ENCODE assay signal across 19 cellular contexts in genomic region chr7:110557-111232, GRCh38.
"Had no signal": no experiment of that assay in that cellular context is flagged by ENCODE, and none has a peak within 500 bp of the region (broad histone marks: within the 10 kb centered on the region; RNA-seq: fewer than 3 reads in every experiment).

No MANE protein-coding gene starts in this region.

- H3K4me1 ChIP-seq: colonic mucosa, foreskin keratinocyte, psoas muscle, tibial artery had no signal

- H3K36me3 ChIP-seq: colonic mucosa, spleen, tibial artery had no signal

- H3K4me3 Mint-ChIP-seq: effector memory CD8-positive, alpha-beta T cell; natural killer cell treated with Interleukin-12 subunit alpha and Interleukin-12 subunit beta and Interleukin-15 and Interleukin-18, amount 100 ng/mL, for 72 hours; stimulated activated memory B cell treated with anti-CD40 and anti-IgM and Interleukin-4, amounts not matched to agents 10 μg/mL and 1 μg/mL and 100 μg/mL, for 72 hours; stimulated activated naive CD8-positive, alpha-beta T cell treated with anti-CD3 and anti-CD28 coated beads, Interleukin-15, Interleukin-2, amounts not matched to agents 100 ng/mL and 50 ng/mL, for 24 hours had no signal

- H3K9me3 ChIP-seq: colonic mucosa, mucosa of descending colon had no signal

- H2AFZ ChIP-seq: hepatocyte had no signal

- H3K4me3 ChIP-seq: colonic mucosa, dorsolateral prefrontal cortex, hepatocyte, mucosa of descending colon, psoas muscle, spleen, tibial artery had no signal

- DNase-seq: caudate nucleus; colonic mucosa; dorsolateral prefrontal cortex; effector memory CD8-positive, alpha-beta T cell; foreskin keratinocyte; head of caudate nucleus; mammary epithelial cell; mucosa of descending colon; psoas muscle; retina; spleen; stimulated activated CD4-positive, alpha-beta T cell treated with anti-CD3 and anti-CD28 coated beads, Interleukin-15, amount 100 ng/mL, for 24 hours; stimulated activated CD4-positive, alpha-beta T cell treated with anti-CD3 and anti-CD28 coated beads, Interleukin-1b, Interleukin-23, amount 100 ng/mL, for 48 hours; stimulated activated CD4-positive, alpha-beta T cell treated with anti-CD3 and anti-CD28 coated beads, Interleukin-4, amount 100 ng/mL, for 24 hours had no signal

- H3K4me2 ChIP-seq: hepatocyte had no signal

- H3K27ac ChIP-seq: colonic mucosa, dorsolateral prefrontal cortex, foreskin keratinocyte, hepatocyte, psoas muscle, spleen, tibial artery had no signal

- H3K27me3 ChIP-seq: colonic mucosa, dorsolateral prefrontal cortex, hepatocyte had no signal

- H3K27ac Mint-ChIP-seq: effector memory CD8-positive, alpha-beta T cell; natural killer cell treated with Interleukin-12 subunit alpha and Interleukin-12 subunit beta and Interleukin-15 and Interleukin-18, amount 100 ng/mL, for 72 hours; stimulated activated memory B cell treated with anti-CD40 and anti-IgM and Interleukin-4, amounts not matched to agents 10 μg/mL and 1 μg/mL and 100 μg/mL, for 72 hours; stimulated activated naive CD8-positive, alpha-beta T cell treated with anti-CD3 and anti-CD28 coated beads, Interleukin-15, Interleukin-2, amounts not matched to agents 100 ng/mL and 50 ng/mL, for 24 hours had no signal
